ENCODE assay signal across 1 cellular context in the genomic region with DNA sequence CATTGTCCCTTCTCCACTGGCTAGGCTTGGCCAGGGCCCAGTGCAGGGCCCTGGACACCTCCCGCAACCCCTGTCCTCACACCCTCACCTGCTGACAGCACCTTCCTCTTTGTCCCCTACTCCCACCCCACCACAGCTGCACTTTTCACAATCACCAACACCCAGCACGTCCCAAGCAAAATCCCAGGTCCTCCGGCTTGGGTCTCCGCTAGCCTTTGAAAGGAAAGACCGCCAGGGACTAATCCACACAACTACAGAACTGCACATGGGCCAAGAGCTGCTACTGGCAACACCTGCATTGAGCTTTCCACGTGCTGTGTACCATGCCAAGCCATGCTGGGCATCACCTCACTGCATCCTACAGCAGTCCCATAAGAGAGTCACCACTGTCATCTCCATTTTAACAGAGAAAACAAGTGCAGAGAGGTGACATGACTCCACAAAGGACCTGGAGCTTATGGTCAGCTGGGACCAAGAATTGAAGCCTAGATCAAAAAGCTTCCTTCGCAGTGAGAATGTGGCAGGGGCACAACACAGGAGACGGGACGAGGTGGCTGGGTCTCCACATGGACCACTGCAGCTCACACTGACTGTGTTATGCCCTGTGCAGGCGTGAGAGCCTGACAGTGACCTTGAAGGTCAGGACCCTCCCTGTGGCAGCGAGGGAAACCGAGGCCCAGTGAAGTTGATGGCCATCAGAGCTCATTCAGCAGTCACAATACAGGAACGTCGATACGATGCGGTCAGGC.
TF ChIP-seq lines count a peak whose summit lies in the region.

No MANE protein-coding gene starts in this region.

TF ChIP-seq in H1, 55 proteins besides CTCF, POLR2A, EP300 and RAD21:
- TF ChIP-seq ASH2L (IDR thresholded peaks at IDR 0.05; ENCODE audit: low read length) (no peak), EGR1 (IDR thresholded peaks at IDR 0.05; ENCODE audit: borderline replicate concordance, low read depth, low read length) (no peak), BRCA1 (IDR thresholded peaks at IDR 0.05; ENCODE audit: low read depth, low read length) (no peak), CEBPB (IDR thresholded peaks at IDR 0.05; ENCODE audit: low read depth, low read length) (no peak), KDM1A (IDR thresholded peaks at IDR 0.05; ENCODE audit: borderline replicate concordance, low read length) (no peak), SIN3A (conservative IDR thresholded peaks at IDR 0.05 in 1 of 2, IDR thresholded peaks at IDR 0.05 in 1 of 2; ENCODE audit: low read depth in 1 of 2, low read length in 2 of 2) (no peak), NANOG (IDR thresholded peaks at IDR 0.05; ENCODE audit: insufficient read depth, low read depth, low read length, poor library complexity, severe bottlenecking) (no peak), SIRT6 (IDR thresholded peaks at IDR 0.05; ENCODE audit: low read length) (no peak), MAFK (IDR thresholded peaks at IDR 0.05; ENCODE audit: low read depth, low read length) (no peak), SP2 (IDR thresholded peaks at IDR 0.05; ENCODE audit: low read length) (no peak), ZNF274 (IDR thresholded peaks at IDR 0.05; ENCODE audit: borderline replicate concordance, extremely low read depth, low read length) (no peak), PHF8 (conservative IDR thresholded peaks at IDR 0.05; ENCODE audit: low read depth, low read length) (no peak), CBX8 (IDR thresholded peaks at IDR 0.05; ENCODE audit: borderline replicate concordance, low read depth, low read length) (no peak), CREB1 (IDR thresholded peaks at IDR 0.05) (no peak), FOSL1 (IDR thresholded peaks at IDR 0.05; ENCODE audit: insufficient read depth, low read depth, low read length) (no peak)
- TF ChIP-seq, protein P1, sequence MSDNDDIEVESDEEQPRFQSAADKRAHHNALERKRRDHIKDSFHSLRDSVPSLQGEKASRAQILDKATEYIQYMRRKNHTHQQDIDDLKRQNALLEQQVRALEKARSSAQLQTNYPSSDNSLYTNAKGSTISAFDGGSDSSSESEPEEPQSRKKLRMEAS (IDR thresholded peaks at IDR 0.05) = no peak
